26 cellular contexts compared by ENCODE assay signal in genomic region chrX:10709276-10709675, GRCh38.
A peak's percentile ranks its signal among the peaks of the same experiment; 100 is the strongest.
DNase-seq lines count a peak whose midpoint lies in the region; ATAC-seq and TF ChIP-seq lines count a peak whose summit lies in the region.
"Had no signal": no experiment of that assay in that cellular context is flagged by ENCODE, and none has a peak within 500 bp of the region (broad histone marks: within the 10 kb centered on the region; RNA-seq: fewer than 3 reads in every experiment).

No MANE protein-coding gene starts in this region.

- H3K27ac ChIP-seq in PC-3 (ENCODE audit: low read length) (no peak overlapping the region), parathyroid adenoma (peak overlapping the region; percentile 49), GM23248 (no peak overlapping the region), SK-N-SH (ENCODE audit: low read depth in 2 of 2, low read length in 1 of 2) (no peak overlapping the region)
- H3K27ac ChIP-seq: SJSA1 had no signal

- no peak for TF ChIP-seq RAD21 in SK-N-SH (IDR thresholded peaks at IDR 0.05; ENCODE audit: low read length)

- no peaks in the 10 kb centered on the region for H4K20me1 ChIP-seq in PC-3 (ENCODE audit: low read length)
- no peaks in the 10 kb centered on the region for H4K20me1 ChIP-seq in GM23248 (ENCODE audit: insufficient read depth)
- H4K20me1 ChIP-seq in SK-N-SH (ENCODE audit: insufficient read depth), result no peaks in the 10 kb centered on the region

- no peaks in the 10 kb centered on the region for H3K9me2 ChIP-seq in PC-3 (replicated peaks; ENCODE audit: low read length)
- no peaks in the 10 kb centered on the region for H3K9me2 ChIP-seq in GM23248 (ENCODE audit: insufficient read depth)
- no peaks in the 10 kb centered on the region for H3K9me2 ChIP-seq in SK-N-SH

- no peak overlapping the region for H3K9ac ChIP-seq in PC-3 (ENCODE audit: low read length)
- no peak overlapping the region for H3K9ac ChIP-seq in parathyroid adenoma
- no peak overlapping the region for H3K9ac ChIP-seq in GM23248
- H3K9ac ChIP-seq in SK-N-SH, result no peak overlapping the region

- H3F3A ChIP-seq in PC-3 (ENCODE audit: low read length, unreplicated experiment) (no peaks in the 10 kb centered on the region), GM23248 (ENCODE audit: insufficient read depth) (no peaks in the 10 kb centered on the region), SK-N-SH (replicated peaks; ENCODE audit: insufficient read depth) (no peaks in the 10 kb centered on the region)

- intact Hi-C loops in PC-3 (cut with micrococcal nuclease), result no loop called here

- H3K4me2 ChIP-seq in PC-3 (ENCODE audit: low read length) (no peak overlapping the region), parathyroid adenoma (ENCODE audit: low read length) (no peak overlapping the region), GM23248 (ENCODE audit: unreplicated experiment) (no peak overlapping the region), SK-N-SH (no peak overlapping the region)

- H3K36me3 ChIP-seq in PC-3 (ENCODE audit: low read depth, low read length) (no peaks in the 10 kb centered on the region), parathyroid adenoma (ENCODE audit: control insufficient read depth, insufficient read depth, low read length) (no peaks in the 10 kb centered on the region), GM23248 (ENCODE audit: low read depth) (no peaks in the 10 kb centered on the region), SK-N-SH (replicated peaks in 1 of 2; ENCODE audit: control insufficient read depth in 1 of 2, insufficient read depth in 2 of 2, low read length in 1 of 2) (no peaks in the 10 kb centered on the region)
- H3K36me3 ChIP-seq: HAP-1, SJSA1 had no signal

- BruUV-seq in PC-3 (replicated peaks; lab: Mats Ljungman, UMichigan), result no TSS peak

- TF ChIP-seq CTCF in PC-3 (conservative IDR thresholded peaks at IDR 0.05; ENCODE audit: low read depth, low read length) (no peak), parathyroid adenoma (IDR thresholded peaks at IDR 0.05) (no peak), SK-N-SH (IDR thresholded peaks at IDR 0.05) (no peak)

- POLR2A ChIA-PET in PC-3 (lab: Charles Lee; ENCODE audit: unreplicated experiment) (no interaction called here), SK-N-SH (lab: Yijun Ruan, JAX) (no interaction called here)

- H2AFZ ChIP-seq in PC-3 (ENCODE audit: low read length), result no peak overlapping the region
- no peak overlapping the region for H2AFZ ChIP-seq in parathyroid adenoma
- no peak overlapping the region for H2AFZ ChIP-seq in GM23248
- H2AFZ ChIP-seq in SK-N-SH (ENCODE audit: low read depth), result no peak overlapping the region

- ATAC-seq in PC-3, result no peak
- ATAC-seq: HepG2 had no signal

- no peak overlapping the region for H3K4me3 ChIP-seq in PC-3 (ENCODE audit: low read length)
- no peak overlapping the region for H3K4me3 ChIP-seq in parathyroid adenoma (ENCODE audit: low read depth, low read length)
- no peak overlapping the region for H3K4me3 ChIP-seq in GM23248
- no peak overlapping the region for H3K4me3 ChIP-seq in SK-N-SH (ENCODE audit: low read depth in 2 of 2, low read length in 1 of 2)
- H3K4me3 ChIP-seq: HAP-1, SJSA1 had no signal

- H3K79me2 ChIP-seq in PC-3 (ENCODE audit: low read length) (no peaks in the 10 kb centered on the region), parathyroid adenoma (no peaks in the 10 kb centered on the region), GM23248 (ENCODE audit: insufficient read depth) (no peaks in the 10 kb centered on the region), SK-N-SH (ENCODE audit: insufficient read depth) (no peaks in the 10 kb centered on the region)

- H3K27me3 ChIP-seq in PC-3 (ENCODE audit: low read length) (no peaks in the 10 kb centered on the region), parathyroid adenoma (ENCODE audit: control insufficient read depth, insufficient read depth, low read length) (no peaks in the 10 kb centered on the region), GM23248 (replicated peaks; ENCODE audit: insufficient read depth) (no peaks in the 10 kb centered on the region), SK-N-SH (ENCODE audit: insufficient read depth) (no peaks in the 10 kb centered on the region)
- H3K27me3 ChIP-seq: SJSA1 had no signal

- no peak for TF ChIP-seq EP300 in SK-N-SH (IDR thresholded peaks at IDR 0.05; ENCODE audit: borderline replicate concordance in 1 of 2, low read depth in 1 of 2, low read length in 1 of 2)

- in situ Hi-C loops in GM23248 (cut with MboI), result no loop called here

- DNase-seq in PC-3 (peak; percentile 4), fibroblast of gingiva (ENCODE audit: low read depth) (peak; percentile 2), SK-N-DZ (ENCODE audit: low spot score) (no peak), GM23248 (no peak), SK-N-SH (no peak), dermis blood vessel endothelial cell (no peak)
- DNase-seq: C1 segment of cervical spinal cord; CD4-positive, alpha-beta memory T cell; COR-L47; DMS79; EL; GF-D8; GOT3; HFFc6; KBM-7; MM.1S; NCI-H2029; NCI-H446 treated with DMSO at 0.1 percent for 48 hours; NCI-H526; NCI-H82; Right ventricle myocardium superior; RPMI8226 had no signal

- no peaks in the 10 kb centered on the region for H3K9me3 ChIP-seq in PC-3 (ENCODE audit: low read length)
- no peaks in the 10 kb centered on the region for H3K9me3 ChIP-seq in parathyroid adenoma (ENCODE audit: control insufficient read depth, low read length)
- no peaks in the 10 kb centered on the region for H3K9me3 ChIP-seq in GM23248 (ENCODE audit: low read depth)
- no peaks in the 10 kb centered on the region for H3K9me3 ChIP-seq in SK-N-SH
- H3K9me3 ChIP-seq: HAP-1, SJSA1 had no signal

- 27 to 36% methylated on average over 4 of the region's 4 CpGs for WGBS in GM23248 (ENCODE audit: low coverage in 1 of 2, low lambda C conversion rate in 2 of 2, missing lambda C conversion rate in 2 of 2), 2 experiments
- 48% methylated on average over 4 of the region's 4 CpGs for WGBS in SK-N-SH (ENCODE audit: low lambda C conversion rate)

- CTCF ChIA-PET in PC-3 (lab: Charles Lee) (no interaction called here), SK-N-SH (lab: Yijun Ruan, JAX) (interaction anchor here (1.0 to 2.3 kb wide), 2 partner anchors 14 to 519 kb away, joined by 3 to 12 read pairs; no protein-coding TSS in a partner anchor)

- H3K4me1 ChIP-seq in PC-3 (ENCODE audit: insufficient read depth, low read length) (no peaks in the 10 kb centered on the region), parathyroid adenoma (no peaks in the 10 kb centered on the region), GM23248 (ENCODE audit: insufficient read depth) (no peaks in the 10 kb centered on the region), SK-N-SH (ENCODE audit: control insufficient read depth in 1 of 2, insufficient read depth in 2 of 2, low read depth in 1 of 2, low read length in 1 of 2) (no peaks in the 10 kb centered on the region)
- H3K4me1 ChIP-seq: HAP-1, SJSA1 had no signal

TF ChIP-seq in SK-N-SH, 30 proteins besides CTCF, POLR2A, EP300 and RAD21:
- TF ChIP-seq ELF1 (IDR thresholded peaks at IDR 0.05) (no peak), RCOR1 (IDR thresholded peaks at IDR 0.05; ENCODE audit: low read length) (no peak)

Comparison
In these comparisons a context has a peak if more than half of its experiments do, and no peak if none do; other contexts are left out.
1. DNase-seq: peak in PC-3 (single experiment) and fibroblast of gingiva (single experiment); none in SK-N-DZ (single experiment), GM23248 (single experiment), SK-N-SH (single experiment) and dermis blood vessel endothelial cell (single experiment).